31 cellular contexts compared by ENCODE assay signal in genomic region chr2:45814528-45814927, GRCh38.
DNase-seq lines count a peak whose midpoint lies in the region; ATAC-seq and TF ChIP-seq lines count a peak whose summit lies in the region.
"Had no signal": no experiment of that assay in that cellular context is flagged by ENCODE, and none has a peak within 500 bp of the region (broad histone marks: within the 10 kb centered on the region; RNA-seq: fewer than 3 reads in every experiment).

No MANE protein-coding gene starts in this region.

- H3K27ac Mint-ChIP-seq in neural progenitor cell (peak overlapping the region; percentile 15), endodermal cell (no peak overlapping the region), T-helper 17 cell (no peak overlapping the region)
- H3K27ac Mint-ChIP-seq: activated CD4-positive, alpha-beta memory T cell treated with anti-CD3 and anti-CD28 coated beads for 36 hours; activated naive CD4-positive, alpha-beta T cell treated with anti-CD3 and anti-CD28 coated beads for 36 hours; activated T-helper 1 cell treated with anti-CD3 and anti-CD28 coated beads, Interleukin-12 subunit alpha, Interleukin-12 subunit beta, Interleukin-2, Interleukin-4 antibody, amounts not matched to agents 30 ng/mL and 10 ng/mL and 1 ng/mL, durations not matched to agents 14 hours and 24 hours and 36 hours; natural killer cell had no signal

- H3K4me3 ChIP-seq in SK-N-SH (ENCODE audit: low read depth in 2 of 2, low read length in 1 of 2): no peak overlapping the region
- no peak overlapping the region for H3K4me3 ChIP-seq in cardiac muscle cell
- no peak overlapping the region for H3K4me3 ChIP-seq in neural progenitor cell
- no peak overlapping the region for H3K4me3 ChIP-seq in endodermal cell (ENCODE audit: low read length)
- H3K4me3 ChIP-seq: adrenal gland, GM12878, hepatocyte, pancreas, PC-9, upper lobe of right lung had no signal

- H3K4me1 Mint-ChIP-seq in neural progenitor cell (peaks cover 45% of the 10 kb centered on the region), endodermal cell (peaks cover 51% of the 10 kb centered on the region), T-helper 17 cell (peaks cover 3% of the 10 kb centered on the region)
- H3K4me1 Mint-ChIP-seq: CD4-positive, alpha-beta memory T cell had no signal

- peaks cover 17 to 42% of the 10 kb centered on the region in 2 experiments for H3K4me1 ChIP-seq in SK-N-SH (ENCODE audit: control insufficient read depth in 1 of 2, insufficient read depth in 2 of 2, low read depth in 1 of 2, low read length in 1 of 2)
- peaks cover 40% of the 10 kb centered on the region for H3K4me1 ChIP-seq in cardiac muscle cell (ENCODE audit: low read depth)
- peaks cover 48% of the 10 kb centered on the region for H3K4me1 ChIP-seq in neural progenitor cell
- peaks cover 15% of the 10 kb centered on the region for H3K4me1 ChIP-seq in endodermal cell (ENCODE audit: control insufficient read depth, insufficient read depth, low read length)

- H3K4me2 ChIP-seq in SK-N-SH (no peak overlapping the region), neural progenitor cell (peak overlapping the region; percentile 6)
- H3K4me2 ChIP-seq: hepatocyte had no signal

- H3K36me3 ChIP-seq in SK-N-SH (replicated peaks in 1 of 2; ENCODE audit: control insufficient read depth in 1 of 2, insufficient read depth in 2 of 2, low read length in 1 of 2) (no peaks in the 10 kb centered on the region), cardiac muscle cell (no peaks in the 10 kb centered on the region), neural progenitor cell (no peaks in the 10 kb centered on the region), endodermal cell (ENCODE audit: control insufficient read depth, insufficient read depth, low read length) (no peaks in the 10 kb centered on the region)
- H3K36me3 ChIP-seq: adrenal gland, brain microvascular endothelial cell, pancreas, upper lobe of right lung had no signal

- CTCF ChIA-PET in SK-N-SH (lab: Yijun Ruan, JAX): interaction anchor here (0.8 to 3.0 kb wide), 8 partner anchors 10 to 121 kb away, joined by 3 to 14 read pairs (median 6); no protein-coding TSS in a partner anchor

- H3K27ac ChIP-seq in SK-N-SH (ENCODE audit: low read depth in 2 of 2, low read length in 1 of 2) (peak overlapping the region in 1 of 2 experiments; percentile 93; a peak in 1 of 4 replicates), cardiac muscle cell (peak overlapping the region; percentile 67), neural progenitor cell (peak overlapping the region; percentile 76), endodermal cell (ENCODE audit: low read depth, low read length) (no peak overlapping the region)
- H3K27ac ChIP-seq: 22Rv1, adrenal gland, brain microvascular endothelial cell, hepatocyte, pancreas, PC-9, upper lobe of right lung had no signal

- no peak overlapping the region for H3K9ac ChIP-seq in SK-N-SH
- no peak overlapping the region for H3K9ac ChIP-seq in neural progenitor cell
- no peak overlapping the region for H3K9ac ChIP-seq in endodermal cell (ENCODE audit: extremely low read depth, low read length, poor library complexity, severe bottlenecking)

- TF ChIP-seq EP300 in SK-N-SH (IDR thresholded peaks at IDR 0.05; ENCODE audit: borderline replicate concordance in 1 of 2, low read depth in 1 of 2, low read length in 1 of 2): no peak

- H2AFZ ChIP-seq in SK-N-SH (ENCODE audit: low read depth) (no peak overlapping the region), neural progenitor cell (replicated peaks) (no peak overlapping the region)
- H2AFZ ChIP-seq: hepatocyte, PC-9 had no signal

- H3K4me3 Mint-ChIP-seq in neural progenitor cell: peak overlapping the region; percentile 21
- no peak overlapping the region for H3K4me3 Mint-ChIP-seq in endodermal cell
- H3K4me3 Mint-ChIP-seq in T-helper 17 cell: no peak overlapping the region
- H3K4me3 Mint-ChIP-seq: activated CD4-positive, alpha-beta memory T cell treated with anti-CD3 and anti-CD28 coated beads for 36 hours; activated naive CD4-positive, alpha-beta T cell treated with anti-CD3 and anti-CD28 coated beads for 36 hours; activated T-helper 1 cell treated with anti-CD3 and anti-CD28 coated beads, Interleukin-12 subunit alpha, Interleukin-12 subunit beta, Interleukin-2, Interleukin-4 antibody, amounts not matched to agents 30 ng/mL and 10 ng/mL and 1 ng/mL, durations not matched to agents 14 hours and 24 hours and 36 hours; CD4-positive, alpha-beta memory T cell; natural killer cell had no signal

- 95% methylated on average over 4 of the region's 4 CpGs for WGBS in SK-N-SH (ENCODE audit: low lambda C conversion rate)
- 97 to 100% methylated on average over 1 to 4 of the region's 4 CpGs for WGBS in endodermal cell (ENCODE audit: insufficient coverage in 1 of 2, insufficient read length in 1 of 2), 2 experiments

- ATAC-seq in SK-N-SH treated with all-trans-retinoic acid at 6 μM for 48 hours (no peak), HG02852 (IDR thresholded peaks at IDR 0.05; ENCODE audit: unreplicated experiment) (no peak), GM18870 (IDR thresholded peaks at IDR 0.05; ENCODE audit: unreplicated experiment) (no peak), T-helper 17 cell (no peak)
- ATAC-seq: GM12878, left lobe of liver, natural killer cell, pancreas, upper lobe of right lung had no signal

- no peaks in the 10 kb centered on the region for H3K9me2 ChIP-seq in SK-N-SH

- H3K27me3 ChIP-seq in SK-N-SH (ENCODE audit: insufficient read depth) (no peaks in the 10 kb centered on the region), cardiac muscle cell (no peaks in the 10 kb centered on the region), neural progenitor cell (no peaks in the 10 kb centered on the region), endodermal cell (ENCODE audit: control insufficient read depth, insufficient read depth, low read length, poor library complexity, severe bottlenecking) (peaks cover 4% of the 10 kb centered on the region)
- H3K27me3 ChIP-seq: adrenal gland, brain microvascular endothelial cell, hepatocyte, pancreas, upper lobe of right lung had no signal

- H3K27me3 Mint-ChIP-seq in neural progenitor cell (ENCODE audit: insufficient read depth, low read depth): no peaks in the 10 kb centered on the region
- H3K27me3 Mint-ChIP-seq in endodermal cell (ENCODE audit: insufficient read depth): peaks cover 20% of the 10 kb centered on the region
- H3K27me3 Mint-ChIP-seq in T-helper 17 cell: no peaks in the 10 kb centered on the region
- H3K27me3 Mint-ChIP-seq: activated CD4-positive, alpha-beta memory T cell treated with anti-CD3 and anti-CD28 coated beads for 36 hours; CD4-positive, alpha-beta memory T cell had no signal

- H3K9me3 Mint-ChIP-seq in neural progenitor cell (no peaks in the 10 kb centered on the region), endodermal cell (no peaks in the 10 kb centered on the region)
- H3K9me3 Mint-ChIP-seq: activated CD4-positive, alpha-beta memory T cell treated with anti-CD3 and anti-CD28 coated beads for 36 hours; activated naive CD4-positive, alpha-beta T cell treated with anti-CD3 and anti-CD28 coated beads for 36 hours; activated T-helper 1 cell treated with anti-CD3 and anti-CD28 coated beads, Interleukin-12 subunit alpha, Interleukin-12 subunit beta, Interleukin-2, Interleukin-4 antibody, amounts not matched to agents 30 ng/mL and 10 ng/mL and 1 ng/mL, durations not matched to agents 14 hours and 24 hours and 36 hours; CD4-positive, alpha-beta memory T cell; natural killer cell had no signal

- no peak for TF ChIP-seq RAD21 in SK-N-SH (IDR thresholded peaks at IDR 0.05; ENCODE audit: low read length)

- POLR2A ChIA-PET in SK-N-SH (lab: Yijun Ruan, JAX): no interaction called here

- DNase-seq in SK-N-SH (no peak), cardiac muscle cell (ENCODE audit: low read depth in 1 of 2, low spot score in 1 of 2) (peak; percentile 52 to 73), neural progenitor cell (ENCODE audit: low spot score) (no peak), endodermal cell (no peak), T-helper 17 cell (no peak)
- DNase-seq: activated CD4-positive, alpha-beta memory T cell treated with anti-CD3 and anti-CD28 coated beads for 36 hours; activated CD4-positive, CD25-positive, alpha-beta regulatory T cell treated with anti-CD3 and anti-CD28 coated beads, Interleukin-2, amount 50 U/mL, for 72 hours; activated CD8-positive, alpha-beta memory T cell treated with anti-CD3 and anti-CD28 coated beads, Interleukin-2, amount 50 U/mL, for 4 hours; activated naive CD4-positive, alpha-beta T cell treated with anti-CD3 and anti-CD28 coated beads for 36 hours; adrenal gland; brain microvascular endothelial cell; CD4-positive, alpha-beta memory T cell; foreskin fibroblast; natural killer cell; NCI-H2171; NCI-H510A; pancreas; PC-9; right cardiac atrium; SHP77; stimulated activated CD4-positive, alpha-beta T cell treated with anti-CD3 and anti-CD28 coated beads, Interleukin-4, amount 100 ng/mL, for 1 hour; substantia nigra; upper lobe of right lung had no signal

- no peaks in the 10 kb centered on the region for H3K36me3 Mint-ChIP-seq in neural progenitor cell
- H3K36me3 Mint-ChIP-seq in endodermal cell (ENCODE audit: low read depth): no peaks in the 10 kb centered on the region
- no peaks in the 10 kb centered on the region for H3K36me3 Mint-ChIP-seq in T-helper 17 cell (ENCODE audit: low read depth)
- H3K36me3 Mint-ChIP-seq: activated CD4-positive, alpha-beta memory T cell treated with anti-CD3 and anti-CD28 coated beads for 36 hours; CD4-positive, alpha-beta memory T cell; natural killer cell had no signal

- peaks cover 15% of the 10 kb centered on the region for H3F3A ChIP-seq in SK-N-SH (replicated peaks; ENCODE audit: insufficient read depth)
- peaks cover 24% of the 10 kb centered on the region for H3F3A ChIP-seq in neural progenitor cell (ENCODE audit: low read depth)

- no peaks in the 10 kb centered on the region for H3K9me3 ChIP-seq in SK-N-SH
- no peaks in the 10 kb centered on the region for H3K9me3 ChIP-seq in cardiac muscle cell (ENCODE audit: low read depth)
- H3K9me3 ChIP-seq in neural progenitor cell (ENCODE audit: low read depth): no peaks in the 10 kb centered on the region
- no peaks in the 10 kb centered on the region for H3K9me3 ChIP-seq in endodermal cell (ENCODE audit: control insufficient read depth, low read length)
- no peaks in the 10 kb centered on the region for H3K9me3 ChIP-seq in T-helper 17 cell (ENCODE audit: control insufficient read depth, low read length, poor library complexity, severe bottlenecking)
- H3K9me3 ChIP-seq: adrenal gland, pancreas, upper lobe of right lung had no signal

- H3K79me2 ChIP-seq in SK-N-SH (ENCODE audit: insufficient read depth): no peaks in the 10 kb centered on the region
- H3K79me2 ChIP-seq in neural progenitor cell (ENCODE audit: low read depth): no peaks in the 10 kb centered on the region
- H3K79me2 ChIP-seq: hepatocyte had no signal

- TF ChIP-seq CTCF in SK-N-SH (IDR thresholded peaks at IDR 0.05) (no peak), cardiac muscle cell (IDR thresholded peaks at IDR 0.05; ENCODE audit: low read depth, low read length) (no peak), neural progenitor cell (IDR thresholded peaks at IDR 0.05) (no peak), endodermal cell (conservative IDR thresholded peaks at IDR 0.05) (no peak)

- H4K20me1 ChIP-seq in SK-N-SH (ENCODE audit: insufficient read depth) (no peaks in the 10 kb centered on the region), neural progenitor cell (ENCODE audit: low read depth) (no peaks in the 10 kb centered on the region)

TF ChIP-seq in SK-N-SH, 30 proteins besides CTCF, POLR2A, EP300 and RAD21 (continues in another document):
- no peak for TF ChIP-seq RFX5 (IDR thresholded peaks at IDR 0.05; ENCODE audit: low read length)

Comparison
In these comparisons a context has a peak if more than half of its experiments do, and no peak if none do; other contexts are left out.
1. DNase-seq: peak in cardiac muscle cell (2 of 2); none in SK-N-SH (single experiment), neural progenitor cell (single experiment), endodermal cell (single experiment) and T-helper 17 cell (0 of 3).